ENCODE assay signal across 12 cellular contexts in the genomic region with DNA sequence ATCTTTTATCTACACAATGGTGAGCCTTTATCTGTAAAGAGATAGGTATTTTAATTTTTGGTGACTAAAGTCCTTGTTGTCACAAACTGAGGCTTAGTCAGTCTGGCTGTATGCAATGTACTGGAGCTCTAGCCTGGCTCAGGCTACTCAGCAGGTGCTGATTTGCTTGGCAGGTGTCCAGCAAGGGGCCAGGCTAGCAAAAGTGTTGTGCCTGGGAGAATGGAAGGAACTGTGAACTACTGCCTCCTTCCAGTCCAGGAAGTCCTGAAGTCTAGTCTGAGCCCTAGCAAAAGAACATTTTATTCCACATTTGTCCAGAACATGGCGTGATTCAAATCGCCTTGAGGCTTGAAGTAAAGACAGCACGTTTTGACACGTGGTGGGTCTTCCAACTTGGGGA.
DNase-seq lines count a peak whose midpoint lies in the region; ATAC-seq and TF ChIP-seq lines count a peak whose summit lies in the region.
"Had no signal": no experiment of that assay in that cellular context is flagged by ENCODE, and none has a peak within 500 bp of the region (broad histone marks: within the 10 kb centered on the region; RNA-seq: fewer than 3 reads in every experiment).

No MANE protein-coding gene starts in this region.

- peak; percentile 82 for DNase-seq in COR-L47 (lab: John Stamatoyannopoulos, UW)
- DNase-seq in OCI-M1 (lab: John Stamatoyannopoulos, UW), result peak; percentile 15
- DNase-seq in kidney glomerular epithelial cell (lab: John Stamatoyannopoulos, UW), result peak; percentile 16
- no peak for DNase-seq in GDM1 (lab: John Stamatoyannopoulos, UW)
- no peak for DNase-seq in GF-D8 (lab: John Stamatoyannopoulos, UW)
- DNase-seq in NK-92 (lab: John Stamatoyannopoulos, UW; ENCODE audit: unreplicated experiment), result no peak
- DNase-seq: activated T-cell treated with anti-CD3 and anti-CD28 coated beads, Interleukin-2, amount 50 U/mL, for 24 hours; CD4-positive, CD25-positive, alpha-beta regulatory T cell; mammary epithelial cell had no signal

- TF ChIP-seq EP300 in Ishikawa (IDR thresholded peaks at IDR 0.05; ENCODE audit: borderline replicate concordance), result no peak

- TF ChIP-seq RAD21 in Ishikawa (IDR thresholded peaks at IDR 0.05; ENCODE audit: low read depth), result no peak

- no peak for ATAC-seq in GM21619 (IDR thresholded peaks at IDR 0.05; ENCODE audit: unreplicated experiment)
- ATAC-seq: HepG2 had no signal

TF ChIP-seq in Ishikawa, 13 proteins besides CTCF, POLR2A, EP300 and RAD21:
- TF ChIP-seq NFIC (IDR thresholded peaks at IDR 0.05) (peak; percentile 56), TEAD4 (IDR thresholded peaks at IDR 0.05) (no peak), EGR1 (IDR thresholded peaks at IDR 0.05) (no peak)
- TF ChIP-seq, protein P1, sequence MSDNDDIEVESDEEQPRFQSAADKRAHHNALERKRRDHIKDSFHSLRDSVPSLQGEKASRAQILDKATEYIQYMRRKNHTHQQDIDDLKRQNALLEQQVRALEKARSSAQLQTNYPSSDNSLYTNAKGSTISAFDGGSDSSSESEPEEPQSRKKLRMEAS (IDR thresholded peaks at IDR 0.05), result no peak

Comparison
In these comparisons a context has a peak if more than half of its experiments do, and no peak if none do; other contexts are left out.
1. DNase-seq: peak in COR-L47 (single experiment), OCI-M1 (single experiment) and kidney glomerular epithelial cell (single experiment); none in GDM1 (single experiment), GF-D8 (single experiment) and NK-92 (single experiment).